15 cellular contexts compared by ENCODE assay signal in the genomic region with DNA sequence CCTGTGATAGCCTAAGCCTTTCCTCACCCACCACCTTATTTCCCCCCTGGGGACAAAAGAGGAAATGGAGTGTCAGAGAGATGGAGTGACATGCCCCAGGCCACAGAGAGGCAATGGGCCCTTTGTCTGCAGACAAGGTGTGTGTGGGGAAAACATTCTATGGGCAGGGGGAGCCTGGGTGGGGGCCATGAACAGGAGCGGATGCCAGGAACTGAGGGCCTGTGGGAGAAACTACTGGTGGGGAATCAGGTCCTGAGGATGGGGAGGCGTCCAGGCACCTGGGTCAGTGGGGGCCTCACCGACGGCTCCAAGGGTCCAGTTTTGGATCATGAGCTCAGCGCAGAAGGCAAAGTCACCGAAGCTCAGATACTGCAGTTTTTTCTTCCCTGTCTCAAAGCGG. TPM values are rescaled to one million over a fixed set of nuclear protein-coding genes. Genes with fewer than 3 reads are reported as not detected.
A peak's percentile ranks its signal among the peaks of the same experiment; 100 is the strongest.
DNase-seq lines count a peak whose midpoint lies in the region; TF ChIP-seq lines count a peak whose summit lies in the region.
"Had no signal": no experiment of that assay in that cellular context is flagged by ENCODE, and none has a peak within 500 bp of the region (broad histone marks: within the 10 kb centered on the region; RNA-seq: fewer than 3 reads in every experiment).

No MANE protein-coding gene starts in this region.

- 79 to 90% methylated on average over 2 to 7 of the region's 7 CpGs for WGBS in transverse colon (ENCODE audit: low coverage in 1 of 2), 2 donors

- 0 out of 2 replicates have a peak, but pooled peaks cover 6% of the 10 kb centered on the region for H3K79me2 ChIP-seq in SU-DHL-6 (ENCODE audit: insufficient read depth, low read length)

- intact Hi-C loops in transverse colon (cut with DNase I; ENCODE audit: low total_unique reads): no loop called here

- H3K9me3 ChIP-seq in SU-DHL-6 (ENCODE audit: insufficient read depth, low read length) (no peaks in the 10 kb centered on the region), transverse colon (no peaks in the 10 kb centered on the region)
- H3K9me3 ChIP-seq: mucosa of descending colon, right atrium auricular region, thyroid gland had no signal

- H3K4me3 Mint-ChIP-seq in T-helper 2 cell treated with Interferon-gamma antibody and Interleukin-4, amounts not matched to agents 5 μg/mL and 100 μg/mL, for 36 hours: no peak overlapping the region
- H3K4me3 Mint-ChIP-seq in glutamatergic neuron (ENCODE audit: unreplicated experiment): peak overlapping the region; percentile 25
- H3K4me3 Mint-ChIP-seq: stimulated activated memory B cell treated with anti-CD40 and anti-IgM and Interleukin-4, amounts not matched to agents 10 μg/mL and 1 μg/mL and 100 μg/mL, for 72 hours had no signal

- no peaks in the 10 kb centered on the region for H3K9me2 ChIP-seq in SU-DHL-6 (replicated peaks; ENCODE audit: insufficient read depth, low read length)

- H3K36me3 ChIP-seq in SU-DHL-6 (ENCODE audit: low read length) (no peaks in the 10 kb centered on the region), transverse colon (peaks cover 0 to 5% (median 0%) of the 10 kb centered on the region in 4 donors)

- peaks cover 24% of the 10 kb centered on the region for H3F3A ChIP-seq in SU-DHL-6 (ENCODE audit: insufficient read depth)

- H3K4me3 ChIP-seq in SU-DHL-6 (ENCODE audit: insufficient read depth, low read length, poor library complexity, severe bottlenecking) (no peak overlapping the region), transverse colon (no peak overlapping the region)
- H3K4me3 ChIP-seq: mucosa of descending colon, right atrium auricular region, thyroid gland had no signal

- no peaks in the 10 kb centered on the region for H3K27me3 Mint-ChIP-seq in T-helper 2 cell treated with Interferon-gamma antibody and Interleukin-4, amounts not matched to agents 5 μg/mL and 100 μg/mL, for 36 hours (ENCODE audit: low read depth)
- H3K27me3 Mint-ChIP-seq in glutamatergic neuron (ENCODE audit: unreplicated experiment): peaks cover 17% of the 10 kb centered on the region
- H3K27me3 Mint-ChIP-seq: stimulated activated memory B cell treated with anti-CD40 and anti-IgM and Interleukin-4, amounts not matched to agents 10 μg/mL and 1 μg/mL and 100 μg/mL, for 72 hours had no signal

- no peaks in the 10 kb centered on the region for H3K27me3 ChIP-seq in SU-DHL-6 (ENCODE audit: low read length)
- no peaks in the 10 kb centered on the region for H3K27me3 ChIP-seq in transverse colon
- H3K27me3 ChIP-seq: right atrium auricular region, thyroid gland had no signal

- peak overlapping the region; percentile 9 for H3K4me2 ChIP-seq in SU-DHL-6 (ENCODE audit: low read depth, low read length, poor library complexity, severe bottlenecking)

- H3K27ac ChIP-seq in SU-DHL-6 (ENCODE audit: low read depth, low read length) (no peak overlapping the region), transverse colon (peak overlapping the region in 2 of 4 donors; percentile 49 to 62)
- H3K27ac ChIP-seq: 22Rv1, thyroid gland had no signal

- no peak overlapping the region for H2AFZ ChIP-seq in SU-DHL-6 (ENCODE audit: low read depth, low read length, severe bottlenecking)

- H3K36me3 Mint-ChIP-seq in T-helper 2 cell treated with Interferon-gamma antibody and Interleukin-4, amounts not matched to agents 5 μg/mL and 100 μg/mL, for 36 hours (ENCODE audit: low read depth): peaks cover 41% of the 10 kb centered on the region
- H3K36me3 Mint-ChIP-seq in glutamatergic neuron (ENCODE audit: unreplicated experiment): no peaks in the 10 kb centered on the region

- no peak for TF ChIP-seq EP300 in transverse colon (IDR thresholded peaks at IDR 0.05; ENCODE audit: low read depth)

- no peak overlapping the region; the same call in 1 of the 2 replicates for H3K9ac ChIP-seq in SU-DHL-6 (ENCODE audit: low read length)

- peaks cover 44% of the 10 kb centered on the region for H3K4me1 Mint-ChIP-seq in T-helper 2 cell treated with Interferon-gamma antibody and Interleukin-4, amounts not matched to agents 5 μg/mL and 100 μg/mL, for 36 hours (ENCODE audit: low read depth)
- H3K4me1 Mint-ChIP-seq in glutamatergic neuron (ENCODE audit: low read depth, unreplicated experiment): peaks cover 25% of the 10 kb centered on the region

- H3K9me3 Mint-ChIP-seq in T-helper 2 cell treated with Interferon-gamma antibody and Interleukin-4, amounts not matched to agents 5 μg/mL and 100 μg/mL, for 36 hours: no peaks in the 10 kb centered on the region
- H3K9me3 Mint-ChIP-seq in glutamatergic neuron (ENCODE audit: unreplicated experiment): peaks cover 26% of the 10 kb centered on the region
- H3K9me3 Mint-ChIP-seq: stimulated activated memory B cell treated with anti-CD40 and anti-IgM and Interleukin-4, amounts not matched to agents 10 μg/mL and 1 μg/mL and 100 μg/mL, for 72 hours had no signal

- in situ Hi-C loops in transverse colon (cut with MboI; ENCODE audit: low pct_ligation_motif_present in 1 of 4, low pct_unique_long_range_greater_than_20kb in 1 of 4, low sequenced_read_pairs in 3 of 4): loop anchor here in 3 of 4 donors (10.0 to 25.0 kb wide), 2 partner anchors 100 to 102 kb away; no protein-coding TSS in a partner anchor

- H3K27ac Mint-ChIP-seq in T-helper 2 cell treated with Interferon-gamma antibody and Interleukin-4, amounts not matched to agents 5 μg/mL and 100 μg/mL, for 36 hours: peak overlapping the region; percentile 15
- peak overlapping the region; percentile 55 for H3K27ac Mint-ChIP-seq in glutamatergic neuron (ENCODE audit: unreplicated experiment)

- DNase-seq in T-helper 2 cell treated with Interferon-gamma antibody and Interleukin-4, amounts not matched to agents 5 μg/mL and 100 μg/mL, for 36 hours (ENCODE audit: low spot score): no peak
- DNase-seq in T-helper 2 cell (no peak), glutamatergic neuron (no peak), transverse colon (peak; percentile 6), RKO (ENCODE audit: low spot score) (no peak), NCI-H1105 (lab: John Stamatoyannopoulos, UW) (no peak), DMS153 (lab: John Stamatoyannopoulos, UW) (no peak)

- TF ChIP-seq CTCF in SU-DHL-6 (IDR thresholded peaks at IDR 0.05; ENCODE audit: insufficient read depth, low read length, poor library complexity, severe bottlenecking) (no peak), glutamatergic neuron (IDR thresholded peaks at IDR 0.05; ENCODE audit: partially characterized antibody, unreplicated experiment) (no peak), transverse colon (IDR thresholded peaks at IDR 0.05) (no peak)

- no peaks in the 10 kb centered on the region for H4K20me1 ChIP-seq in SU-DHL-6 (ENCODE audit: low read depth, low read length)

- no peak for TF ChIP-seq POLR2A in transverse colon (IDR thresholded peaks at IDR 0.05)

- peaks cover 19 to 43% (median 28%) of the 10 kb centered on the region in 4 donors for H3K4me1 ChIP-seq in transverse colon

RNA-seq across cellular contexts. Expression of gene FIBP, which starts 3.0 kb away (rescaled TPM):
- total RNA-seq in glutamatergic neuron (ENCODE audit: unreplicated experiment) (115 TPM), transverse colon (10 to 100 TPM; 53.4 to 82.6 (median 75.9) TPM)

RNA-seq across cellular contexts. Expression of gene CCDC85B, which starts 5.2 kb away (rescaled TPM):
- total RNA-seq in glutamatergic neuron (ENCODE audit: unreplicated experiment) (23.6 TPM), transverse colon (100 to 1,000 TPM in 1 of 4 donors, 10 to 100 TPM in 2, 1 to 10 TPM in 1; 7.9 to 140 (median 23.1) TPM)

RNA-seq across cellular contexts. Expression of gene CTSW, which starts 5.6 kb away (rescaled TPM):
- not detected for total RNA-seq in glutamatergic neuron (ENCODE audit: unreplicated experiment)
- total RNA-seq in transverse colon: 1 to 10 TPM in 2 of 4 donors, not detected in 2; 1.1 to 1.8 TPM
- total RNA-seq: astrocyte, osteoblast had no signal

RNA-seq across cellular contexts. Expression of gene EFEMP2, which starts 12.6 kb away (rescaled TPM):
- total RNA-seq in glutamatergic neuron (ENCODE audit: unreplicated experiment): 16.3 TPM
- total RNA-seq in transverse colon: 10 to 100 TPM; 15.2 to 34.4 (median 25.1) TPM

RNA-seq across cellular contexts. Expression of gene FOSL1, which starts 15.0 kb away (rescaled TPM):
- total RNA-seq in glutamatergic neuron (ENCODE audit: unreplicated experiment) (not detected), transverse colon (10 to 100 TPM in 1 of 4 donors, 1 to 10 TPM in 1, not detected in 2; 1.2 to 11.6 TPM)
